ENCODE assay signal across 8 cellular contexts in the genomic region with DNA sequence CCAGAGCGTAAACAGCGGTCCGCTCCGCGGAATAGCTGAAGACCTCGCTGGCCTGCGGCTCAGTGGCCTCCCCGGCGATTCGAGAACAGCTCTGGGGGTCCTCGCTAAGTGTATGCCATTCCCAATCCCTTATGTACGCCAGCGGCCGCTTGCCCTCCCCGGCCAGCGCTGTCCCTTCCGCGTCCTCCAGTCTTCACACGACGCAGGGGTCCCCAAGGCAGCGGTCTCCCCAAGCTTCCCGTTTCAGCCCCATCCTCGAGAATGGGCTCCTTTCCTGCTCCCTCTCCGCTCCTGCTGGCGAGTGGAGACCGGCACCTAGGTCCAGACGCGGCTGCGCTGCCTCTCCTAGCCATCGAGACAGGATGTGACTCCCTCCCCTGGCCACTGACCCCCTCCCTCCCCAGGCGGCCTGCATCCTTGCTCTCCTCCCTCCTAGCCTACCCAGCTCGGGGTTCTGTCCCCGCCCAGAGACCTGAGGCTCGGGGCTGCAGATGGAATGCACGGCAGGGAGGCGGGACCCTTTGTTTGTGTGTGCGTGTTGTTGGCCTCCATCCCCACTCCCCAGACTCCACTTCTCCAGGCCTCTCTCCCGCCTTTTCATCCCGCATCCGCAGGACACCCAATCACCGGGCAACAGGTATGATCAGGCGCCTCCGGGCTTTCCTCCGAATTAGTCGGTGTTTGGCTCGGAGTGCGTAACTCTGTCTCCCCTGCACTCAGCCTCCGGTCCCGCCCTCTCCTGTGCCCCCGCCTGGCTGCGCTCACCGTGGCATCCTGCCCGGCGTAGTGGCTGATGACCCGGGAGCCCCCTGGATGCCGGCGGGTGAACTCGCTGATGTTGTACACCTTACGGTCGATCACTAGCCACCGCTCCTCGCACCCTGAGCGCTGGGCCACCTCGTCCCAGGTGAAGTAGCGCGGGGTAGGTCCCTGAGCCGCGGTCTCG. TPM values are rescaled to one million over a fixed set of nuclear protein-coding genes. Genes with fewer than 3 reads are reported as not detected.
A peak's percentile ranks its signal among the peaks of the same experiment; 100 is the strongest.
DNase-seq lines count a peak whose midpoint lies in the region; ATAC-seq, FAIRE-seq and TF ChIP-seq lines count a peak whose summit lies in the region.

No MANE protein-coding gene starts in this region.

- peaks cover 7% of the 10 kb centered on the region; the same call in 1 of the 2 replicates for H3K23me2 ChIP-seq in H1 (ENCODE audit: low read depth, low read length)

- peak; percentile 31 for ATAC-seq in HG02970 (IDR thresholded peaks at IDR 0.05; ENCODE audit: low FRiP score, unreplicated experiment)
- peak; percentile 73 for ATAC-seq in activated CD8-positive, alpha-beta T cell treated with anti-CD3 and anti-CD28 coated beads for 36 hours
- peak; percentile 78 for ATAC-seq in stimulated activated effector memory CD8-positive, alpha-beta T cell treated with anti-CD3 and anti-CD28 coated beads, Interleukin-12 subunit alpha, Interleukin-12 subunit beta, amount 100 ng/mL, for 72 hours

- H3K4me3 Mint-ChIP-seq in activated CD8-positive, alpha-beta T cell treated with anti-CD3 and anti-CD28 coated beads for 36 hours, result peak overlapping the region; percentile 96
- peak overlapping the region; percentile 96 for H3K4me3 Mint-ChIP-seq in stimulated activated effector memory CD8-positive, alpha-beta T cell treated with anti-CD3 and anti-CD28 coated beads, Interleukin-12 subunit alpha, Interleukin-12 subunit beta, amount 100 ng/mL, for 72 hours

- TF ChIP-seq EP300 in H1 (IDR thresholded peaks at IDR 0.05; ENCODE audit: borderline replicate concordance in 1 of 2, low read depth in 2 of 2, low read length in 2 of 2), result no peak

- no peak overlapping the region for H2BK20ac ChIP-seq in H1 (ENCODE audit: low read length)

- peak overlapping the region; percentile 74 to 92 (median 76) for H3K4me3 ChIP-seq in H1 (ENCODE audit: extremely low read depth in 1 of 4, insufficient read depth in 2 of 4, low read depth in 3 of 4, low read length in 4 of 4)

- peak overlapping the region; percentile 97 for H4K91ac ChIP-seq in H1 (replicated peaks; ENCODE audit: insufficient read length, low read length)

- H3K27me3 Mint-ChIP-seq in activated CD8-positive, alpha-beta T cell treated with anti-CD3 and anti-CD28 coated beads for 36 hours, result peaks cover 4% of the 10 kb centered on the region

- no peaks in the 10 kb centered on the region for H3K9me3 Mint-ChIP-seq in activated CD8-positive, alpha-beta T cell treated with anti-CD3 and anti-CD28 coated beads for 36 hours
- H3K9me3 Mint-ChIP-seq in stimulated activated effector memory CD8-positive, alpha-beta T cell treated with anti-CD3 and anti-CD28 coated beads, Interleukin-12 subunit alpha, Interleukin-12 subunit beta, amount 100 ng/mL, for 72 hours, result no peaks in the 10 kb centered on the region

- TF ChIP-seq CTCF in GM13977 (IDR thresholded peaks at IDR 0.05; ENCODE audit: extremely low read depth, insufficient read depth, missing control alignments) (no peak), H1 (IDR thresholded peaks at IDR 0.05; ENCODE audit: control extremely low read depth in 1 of 3, insufficient read depth in 1 of 3, low read depth in 1 of 3, low read length in 3 of 3) (peak; percentile 17 to 25 (median 19))
- TF ChIP-seq CTCF in activated CD8-positive, alpha-beta T cell treated with anti-CD3 and anti-CD28 coated beads for 36 hours (IDR thresholded peaks at IDR 0.05), result no peak

- H3K4me1 Mint-ChIP-seq in activated CD8-positive, alpha-beta T cell treated with anti-CD3 and anti-CD28 coated beads for 36 hours (ENCODE audit: low read depth), result peaks cover 5% of the 10 kb centered on the region
- H3K4me1 Mint-ChIP-seq in stimulated activated effector memory CD8-positive, alpha-beta T cell treated with anti-CD3 and anti-CD28 coated beads, Interleukin-12 subunit alpha, Interleukin-12 subunit beta, amount 100 ng/mL, for 72 hours, result peaks cover 18% of the 10 kb centered on the region

- H3K9me3 ChIP-seq in H1 (ENCODE audit: insufficient read depth in 2 of 2, low read depth in 1 of 2, low read length in 1 of 2), result peaks cover 0 to 2% of the 10 kb centered on the region in 2 experiments; a peak in 1 of 4 replicates

- no peak overlapping the region for H2BK15ac ChIP-seq in H1 (ENCODE audit: low read length)

- WGBS in H1 (ENCODE audit: extremely low coverage in 1 of 2, insufficient coverage in 1 of 2, insufficient read length in 1 of 2, insufficient replicate concordance in 2 of 2, low coverage in 1 of 2, low lambda C conversion rate in 2 of 2, missing lambda C conversion rate in 1 of 2), 2 experiments, result 1% methylated on average over 67 of the region's 69 CpGs; no CpG with 5 or more reads in 1 of the 2 experiments

- TF ChIP-seq RAD21 in H1 (IDR thresholded peaks at IDR 0.05 in 1 of 2, conservative IDR thresholded peaks at IDR 0.05 in 1 of 2; ENCODE audit: low read depth in 2 of 2, low read length in 2 of 2), result no peak

- no peaks in the 10 kb centered on the region for H3K27me3 ChIP-seq in H1 (replicated peaks in 1 of 4; ENCODE audit: control insufficient read depth in 3 of 4, extremely low read depth in 1 of 4, insufficient read depth in 3 of 4, low read length in 3 of 4)

- H2BK120ac ChIP-seq in H1 (replicated peaks; ENCODE audit: low read depth, low read length), result peak overlapping the region; percentile 86

- peaks cover 2 to 9% (median 5%) of the 10 kb centered on the region in 4 experiments; a peak in 5 of 7 replicates for H3K4me1 ChIP-seq in H1 (replicated peaks in 1 of 4; ENCODE audit: control insufficient read depth in 3 of 4, insufficient read depth in 4 of 4, low read length in 3 of 4)

- CTCF ChIA-PET in activated CD8-positive, alpha-beta T cell treated with anti-CD3 and anti-CD28 coated beads for 36 hours (lab: Charles Lee), result interaction anchor here (0.8 to 5.0 kb wide), 13 partner anchors 11 to 292 kb away, joined by 3 to 49 read pairs (median 5); partner anchors contain the start of genes FADS2, FEN1 and TMEM258
- CTCF ChIA-PET in H1 (lab: Charles Lee; ENCODE audit: partially characterized antibody), result interaction anchor here (0.6 to 10.2 kb wide), 16 partner anchors 8 to 266 kb away, joined by 3 to 118 read pairs (median 5); partner anchors contain the start of genes FADS2 and FEN1

- H3K36me3 Mint-ChIP-seq in activated CD8-positive, alpha-beta T cell treated with anti-CD3 and anti-CD28 coated beads for 36 hours (ENCODE audit: low read depth), result peaks cover 35% of the 10 kb centered on the region
- H3K36me3 Mint-ChIP-seq in stimulated activated effector memory CD8-positive, alpha-beta T cell treated with anti-CD3 and anti-CD28 coated beads, Interleukin-12 subunit alpha, Interleukin-12 subunit beta, amount 100 ng/mL, for 72 hours, result peaks cover 40% of the 10 kb centered on the region

- H4K5ac ChIP-seq in H1 (ENCODE audit: insufficient read length, low read depth, low read length), result peak overlapping the region; percentile 98

- H3K23ac ChIP-seq in H1 (ENCODE audit: insufficient read length), result no peak overlapping the region

- intact Hi-C loops in activated CD8-positive, alpha-beta T cell treated with anti-CD3 and anti-CD28 coated beads for 36 hours (cut with micrococcal nuclease), result no loop called here

- peaks cover 0 to 41% of the 10 kb centered on the region in 2 experiments; a peak in 2 of 4 replicates for H3K79me2 ChIP-seq in H1 (ENCODE audit: control insufficient read depth in 1 of 2, insufficient read depth in 2 of 2, low read length in 2 of 2)

- peak overlapping the region; percentile 98 for H3K56ac ChIP-seq in H1 (replicated peaks; ENCODE audit: insufficient read length, low read depth, low read length)

- H3K27ac Mint-ChIP-seq in activated CD8-positive, alpha-beta T cell treated with anti-CD3 and anti-CD28 coated beads for 36 hours, result peak overlapping the region; percentile 83
- peak overlapping the region; percentile 92 for H3K27ac Mint-ChIP-seq in stimulated activated effector memory CD8-positive, alpha-beta T cell treated with anti-CD3 and anti-CD28 coated beads, Interleukin-12 subunit alpha, Interleukin-12 subunit beta, amount 100 ng/mL, for 72 hours

- FAIRE-seq in H1 (lab: Jason Lieb, UNC), result no peak

- H3K79me1 ChIP-seq in H1 (ENCODE audit: low read depth, low read length), result peaks cover 6% of the 10 kb centered on the region; the same call in 1 of the 2 replicates

- H3K18ac ChIP-seq in H1 (ENCODE audit: extremely low read depth, low read length), result peak overlapping the region; percentile 93

- H3K4me2 ChIP-seq in H1 (ENCODE audit: insufficient read depth in 1 of 2, low read depth in 2 of 2, low read length in 2 of 2), result peak overlapping the region; percentile 81 to 87

- H2BK12ac ChIP-seq in H1 (ENCODE audit: low read depth, low read length), result peak overlapping the region; percentile 79; the same call in 1 of the 2 replicates

- peak overlapping the region; percentile 72 to 98 (median 90) for H3K9ac ChIP-seq in H1 (replicated peaks in 1 of 4; ENCODE audit: extremely low read depth in 1 of 4, low read depth in 3 of 4, low read length in 3 of 4)

- peak overlapping the region; percentile 85 for H3K27ac ChIP-seq in H1 (ENCODE audit: low read depth, low read length)

- H4K20me1 ChIP-seq in H1 (replicated peaks in 1 of 2; ENCODE audit: control insufficient read depth in 1 of 2, insufficient read depth in 2 of 2, low read length in 2 of 2), result peaks cover 0 to under 1% of the 10 kb centered on the region in 2 experiments

- H2AFZ ChIP-seq in H1 (ENCODE audit: low read length), result no peak overlapping the region

- H4K8ac ChIP-seq in H1 (ENCODE audit: extremely low read depth, insufficient read depth, low read length), result peak overlapping the region; percentile 96

- peaks cover 10 to 30% (median 21%) of the 10 kb centered on the region in 4 experiments for H3K36me3 ChIP-seq in H1 (ENCODE audit: control insufficient read depth in 2 of 4, insufficient read depth in 4 of 4, low read length in 3 of 4)

- in situ Hi-C loops in GM13977 (cut with MboI; ENCODE audit: low pct_unique_long_range_greater_than_20kb, low sequenced_read_pairs, unreplicated experiment), result no loop called here

- peak overlapping the region; percentile 90 for H3K4ac ChIP-seq in H1 (replicated peaks; ENCODE audit: insufficient read length, low read depth, low read length)

- TF ChIP-seq POLR2A in H1 (IDR thresholded peaks at IDR 0.05; ENCODE audit: control extremely low read depth in 1 of 2, low read depth in 2 of 2, low read length in 2 of 2), result peak; percentile 48 to 98

- H2AK5ac ChIP-seq in H1 (ENCODE audit: low read depth, low read length), result peak overlapping the region; percentile 97; the same call in 1 of the 2 replicates

- H3K14ac ChIP-seq in H1 (ENCODE audit: insufficient read length), result peak overlapping the region; percentile 1

- POLR2A ChIA-PET in activated CD8-positive, alpha-beta T cell treated with anti-CD3 and anti-CD28 coated beads for 36 hours (lab: Charles Lee), result interaction anchor here (0.7 to 8.0 kb wide), 8 partner anchors 12 to 1721 kb away, joined by 3 to 119 read pairs (median 15); partner anchors contain the start of genes FADS2, FEN1 and TMEM258
- POLR2A ChIA-PET in H1 (lab: Charles Lee; ENCODE audit: partially characterized antibody), result interaction anchor here (0.7 to 16.2 kb wide), 20 partner anchors 12 to 265 kb away, joined by 3 to 354 read pairs (median 4); partner anchors contain the start of genes FADS2, FEN1 and TMEM258

- peak; percentile 72 for DNase-seq in 8988T
- peak; percentile 74 for DNase-seq in GM13977 (ENCODE audit: low spot score)
- DNase-seq in NCI-H2196 treated with DMSO at 0.1 percent for 48 hours (lab: John Stamatoyannopoulos, UW; ENCODE audit: unreplicated experiment), result peak; percentile 67
- DNase-seq in activated CD8-positive, alpha-beta T cell treated with anti-CD3 and anti-CD28 coated beads for 36 hours, result peak; percentile 84
- peak in 1 of 2 experiments; percentile 85 for DNase-seq in H1 (ENCODE audit: low read depth in 1 of 2, low spot score in 2 of 2)
- DNase-seq in lung microvascular endothelial cell (ENCODE audit: low read depth in 2 of 2), result peak; percentile 68 to 75
- DNase-seq in stimulated activated effector memory CD8-positive, alpha-beta T cell treated with anti-CD3 and anti-CD28 coated beads, Interleukin-12 subunit alpha, Interleukin-12 subunit beta, amount 100 ng/mL, for 72 hours (ENCODE audit: low spot score in 2 of 2), result peak; percentile 45 to 79

- peak overlapping the region; percentile 94 for H2BK5ac ChIP-seq in H1 (ENCODE audit: low read depth, low read length)

RNA-seq across cellular contexts. Expression of gene FADS1, which starts 0.7 kb away (rescaled TPM):
- 10 to 100 TPM; 33.9 to 34.4 TPM for total RNA-seq in activated CD8-positive, alpha-beta T cell treated with anti-CD3 and anti-CD28 coated beads for 36 hours
- total RNA-seq in H1 (2021; fragmentation: NEBNext Ultra II Directional; extraction: Animal tissue kit (Norgen Biotek cat#: 25700)), result 115 and 116 TPM in 2 replicates
- 141 and 160 TPM in 2 replicates for polyA plus RNA-seq in H1 (2011; rRNA removed)
- 127 TPM for polyA plus RNA-seq in H1 (2011; cell fraction: cytosol; rRNA removed)
- 141 TPM for polyA plus RNA-seq in H1 (2011; cell fraction: nucleus; rRNA removed)
- 83.3 to 97.8 TPM (median 90.8 TPM) in 4 replicates for polyA plus RNA-seq in H1 (2012, experiment 1 of 2)
- 40.1 TPM for polyA plus RNA-seq in H1 (2012, experiment 2 of 2)
- 153 TPM for polyA plus RNA-seq in H1 (2013, experiment 1 of 2)
- polyA plus RNA-seq in H1 (2013, experiment 2 of 2), result 174 TPM
- polyA minus RNA-seq in H1 (2011; rRNA and poly(A)+ RNA removed), result 251 and 278 TPM in 2 replicates
- 150 TPM for polyA minus RNA-seq in H1 (2011; cell fraction: cytosol; rRNA and poly(A)+ RNA removed)
- polyA minus RNA-seq in H1 (2011; cell fraction: nucleus; rRNA and poly(A)+ RNA removed), result 146 TPM
- 24.2 and 30.9 TPM in 2 replicates for total RNA-seq in lung microvascular endothelial cell

RNA-seq across cellular contexts. Expression of gene FADS2, which starts 12.0 kb away (rescaled TPM):
- total RNA-seq in activated CD8-positive, alpha-beta T cell treated with anti-CD3 and anti-CD28 coated beads for 36 hours, result 100 to 1,000 TPM; 131 to 134 TPM
- 499 and 526 TPM in 2 replicates for total RNA-seq in H1 (2021; fragmentation: NEBNext Ultra II Directional; extraction: Animal tissue kit (Norgen Biotek cat#: 25700))
- polyA plus RNA-seq in H1 (2011; rRNA removed), result 635 and 701 TPM in 2 replicates
- polyA plus RNA-seq in H1 (2011; cell fraction: cytosol; rRNA removed), result 497 TPM
- 671 TPM for polyA plus RNA-seq in H1 (2011; cell fraction: nucleus; rRNA removed)
- 387 to 431 TPM (median 414 TPM) in 4 replicates for polyA plus RNA-seq in H1 (2012, experiment 1 of 2)
- 532 TPM for polyA plus RNA-seq in H1 (2012, experiment 2 of 2)
- polyA plus RNA-seq in H1 (2013, experiment 1 of 2), result 1,100 TPM
- polyA plus RNA-seq in H1 (2013, experiment 2 of 2), result 1,238 TPM
- polyA minus RNA-seq in H1 (2011; rRNA and poly(A)+ RNA removed), result 977 and 989 TPM in 2 replicates
- 321 TPM for polyA minus RNA-seq in H1 (2011; cell fraction: cytosol; rRNA and poly(A)+ RNA removed)
- polyA minus RNA-seq in H1 (2011; cell fraction: nucleus; rRNA and poly(A)+ RNA removed), result 205 TPM
- 41.3 and 80.0 TPM in 2 replicates for total RNA-seq in lung microvascular endothelial cell

RNA-seq across cellular contexts. Expression of gene FEN1, which starts 23.4 kb away (rescaled TPM):
- 100 to 1,000 TPM; 109 to 114 TPM for total RNA-seq in activated CD8-positive, alpha-beta T cell treated with anti-CD3 and anti-CD28 coated beads for 36 hours
- 84.5 and 86.1 TPM in 2 replicates for total RNA-seq in H1 (2021; fragmentation: NEBNext Ultra II Directional; extraction: Animal tissue kit (Norgen Biotek cat#: 25700))
- 52.6 and 52.9 TPM in 2 replicates for polyA plus RNA-seq in H1 (2011; rRNA removed)
- 75.9 TPM for polyA plus RNA-seq in H1 (2011; cell fraction: cytosol; rRNA removed)
- 39.1 TPM for polyA plus RNA-seq in H1 (2011; cell fraction: nucleus; rRNA removed)
- 91.9 to 107 TPM (median 97.9 TPM) in 4 replicates for polyA plus RNA-seq in H1 (2012, experiment 1 of 2)
- polyA plus RNA-seq in H1 (2012, experiment 2 of 2), result 35.6 TPM
- polyA plus RNA-seq in H1 (2013, experiment 1 of 2), result 52.4 TPM
- polyA plus RNA-seq in H1 (2013, experiment 2 of 2), result 55.2 TPM
- 74.7 and 76.2 TPM in 2 replicates for polyA minus RNA-seq in H1 (2011; rRNA and poly(A)+ RNA removed)
- polyA minus RNA-seq in H1 (2011; cell fraction: cytosol; rRNA and poly(A)+ RNA removed), result 43.7 TPM
- 41.1 TPM for polyA minus RNA-seq in H1 (2011; cell fraction: nucleus; rRNA and poly(A)+ RNA removed)
- total RNA-seq in lung microvascular endothelial cell, result 8.3 and 19.2 TPM in 2 replicates

RNA-seq across cellular contexts. Expression of gene TMEM258, which starts 23.7 kb away (rescaled TPM):
- total RNA-seq in activated CD8-positive, alpha-beta T cell treated with anti-CD3 and anti-CD28 coated beads for 36 hours, result 100 to 1,000 TPM; 162 to 170 TPM
- 186 and 191 TPM in 2 replicates for total RNA-seq in H1 (2021; fragmentation: NEBNext Ultra II Directional; extraction: Animal tissue kit (Norgen Biotek cat#: 25700))
- 622 and 759 TPM in 2 replicates for polyA plus RNA-seq in H1 (2011; rRNA removed)
- 508 TPM for polyA plus RNA-seq in H1 (2011; cell fraction: cytosol; rRNA removed)
- polyA plus RNA-seq in H1 (2011; cell fraction: nucleus; rRNA removed), result 357 TPM
- polyA plus RNA-seq in H1 (2012, experiment 1 of 2), result 367 to 567 TPM (median 473 TPM) in 4 replicates
- 392 TPM for polyA plus RNA-seq in H1 (2012, experiment 2 of 2)
- 338 TPM for polyA plus RNA-seq in H1 (2013, experiment 1 of 2)
- 352 TPM for polyA plus RNA-seq in H1 (2013, experiment 2 of 2)
- 163 and 184 TPM in 2 replicates for polyA minus RNA-seq in H1 (2011; rRNA and poly(A)+ RNA removed)
- polyA minus RNA-seq in H1 (2011; cell fraction: cytosol; rRNA and poly(A)+ RNA removed), result 130 TPM
- 123 TPM for polyA minus RNA-seq in H1 (2011; cell fraction: nucleus; rRNA and poly(A)+ RNA removed)
- 116 and 161 TPM in 2 replicates for total RNA-seq in lung microvascular endothelial cell

Comparison
In these comparisons a context has a peak if more than half of its experiments do, and no peak if none do; other contexts are left out.
1. CTCF ChIP-seq: peak in H1 (3 of 3); none in GM13977 (single experiment) and activated CD8-positive, alpha-beta T cell treated with anti-CD3 and anti-CD28 coated beads for 36 hours (single experiment).
2. Peak in every context shown above with its lines, with median percentiles within 50 percentile points of each other: ATAC-seq.